In the genomic region with DNA sequence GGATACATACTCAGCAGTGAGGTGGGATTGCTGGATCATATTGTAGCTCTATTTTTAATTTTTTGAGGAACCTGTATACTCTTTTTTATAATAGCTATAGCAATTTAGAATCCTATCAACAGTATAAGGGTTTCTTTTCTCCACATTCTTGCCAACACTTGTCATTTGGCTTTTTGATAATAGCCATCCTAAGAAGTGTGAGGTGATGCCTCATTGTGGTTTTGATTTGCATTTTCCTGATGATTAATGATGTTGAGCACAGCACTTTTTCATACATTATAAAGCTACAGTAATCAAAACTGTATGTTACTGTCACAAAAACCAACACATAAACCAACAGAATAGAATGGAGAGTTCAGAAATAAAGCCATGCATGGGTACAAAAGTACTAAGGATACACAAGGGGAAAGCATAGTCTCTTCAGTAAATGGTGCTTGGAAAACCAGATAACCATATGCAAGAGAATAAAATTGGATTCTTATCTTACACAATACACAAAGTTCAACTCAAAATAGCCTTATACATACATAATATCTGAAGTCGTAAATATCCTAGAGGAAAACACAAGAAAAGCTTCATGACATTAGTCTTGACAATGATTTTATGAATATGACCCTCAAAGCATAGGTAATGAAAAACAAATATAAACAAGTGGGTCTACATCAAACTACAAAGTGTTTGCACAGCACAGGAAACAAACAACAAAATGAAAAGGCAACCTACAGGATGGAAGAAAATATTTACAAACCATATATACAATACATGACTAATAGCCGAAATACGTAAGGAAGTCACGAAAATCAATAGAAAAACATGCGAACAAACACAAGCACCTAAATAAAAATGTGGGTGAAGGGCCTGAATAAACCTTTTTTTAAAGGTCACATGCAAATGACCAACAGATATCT, we compare ENCODE assay signal across 14 cellular contexts.
DNase-seq lines count a peak whose midpoint lies in the region; ATAC-seq and TF ChIP-seq lines count a peak whose summit lies in the region.
"Had no signal": no experiment of that assay in that cellular context is flagged by ENCODE, and none has a peak within 500 bp of the region (broad histone marks: within the 10 kb centered on the region; RNA-seq: fewer than 3 reads in every experiment).

No MANE protein-coding gene starts in this region.

- no peaks in the 10 kb centered on the region for H3F3A ChIP-seq in GM23338 (replicated peaks; ENCODE audit: low read depth)

- intact Hi-C loops in psoas muscle (cut with DNase I) = loop anchor here (5.0 to 10.0 kb wide), 3 partner anchors 972 to 1022 kb away; no protein-coding TSS in a partner anchor

- no peaks in the 10 kb centered on the region for H4K20me1 ChIP-seq in GM23338 (replicated peaks; ENCODE audit: insufficient read depth)

- no peak overlapping the region for H3K4me2 ChIP-seq in GM23338

- H3K4me1 ChIP-seq in adipocyte (ENCODE audit: control insufficient read depth, insufficient read depth, low read length) (peaks cover 24% of the 10 kb centered on the region), psoas muscle (peaks cover 16% of the 10 kb centered on the region), GM23338 (ENCODE audit: insufficient read depth) (no peaks in the 10 kb centered on the region)

- no peaks in the 10 kb centered on the region for H3K27me3 ChIP-seq in adipocyte (replicated peaks; ENCODE audit: control insufficient read depth, insufficient read depth, low read length)
- H3K27me3 ChIP-seq in psoas muscle (ENCODE audit: insufficient read depth in 3 of 3, low read length in 2 of 3) = no peaks in the 10 kb centered on the region
- no peaks in the 10 kb centered on the region for H3K27me3 ChIP-seq in GM23338 (ENCODE audit: insufficient read depth)

- H2AFZ ChIP-seq in GM23338 = no peak overlapping the region

- DNase-seq in DMS53 (lab: John Stamatoyannopoulos, UW) (peak; percentile 86), NCI-H774 (lab: John Stamatoyannopoulos, UW) (peak; percentile 19), adipocyte (ENCODE audit: low read depth) (no peak), psoas muscle (no peak), GF-D8 (lab: John Stamatoyannopoulos, UW) (no peak), GM23338 (ENCODE audit: low spot score) (no peak)
- DNase-seq: ACHN; CD4-positive, CD25-positive, alpha-beta regulatory T cell; DND-41; GOT3; NCI-H1436; NCI-H2029 treated with DMSO at 0.1 percent for 48 hours; NCI-H524 had no signal

- H3K9me3 Mint-ChIP-seq in GM23338 = 0 out of 3 replicates have a peak, but pooled peaks cover 4% of the 10 kb centered on the region
- H3K9me3 Mint-ChIP-seq: CD4-positive, CD25-positive, alpha-beta regulatory T cell had no signal

- H3K27ac ChIP-seq in psoas muscle (peak overlapping the region; percentile 65), GM23338 (ENCODE audit: low read depth) (no peak overlapping the region)

- no peaks in the 10 kb centered on the region for H3K9me3 ChIP-seq in adipocyte (ENCODE audit: control insufficient read depth, low read length)
- no peaks in the 10 kb centered on the region for H3K9me3 ChIP-seq in psoas muscle

- H3K27me3 Mint-ChIP-seq in GM23338 (ENCODE audit: insufficient read depth, low read depth, poor library complexity) = no peaks in the 10 kb centered on the region

- H3K4me1 Mint-ChIP-seq in GM23338 = peaks cover 7% of the 10 kb centered on the region
- H3K4me1 Mint-ChIP-seq: CD4-positive, CD25-positive, alpha-beta regulatory T cell had no signal

- no peaks in the 10 kb centered on the region for H3K36me3 Mint-ChIP-seq in GM23338 (ENCODE audit: low read depth)
- H3K36me3 Mint-ChIP-seq: CD4-positive, CD25-positive, alpha-beta regulatory T cell had no signal

- no peak overlapping the region for H3K27ac Mint-ChIP-seq in GM23338
- H3K27ac Mint-ChIP-seq: CD4-positive, CD25-positive, alpha-beta regulatory T cell had no signal

- no peaks in the 10 kb centered on the region for H3K9me2 ChIP-seq in GM23338 (ENCODE audit: insufficient read depth)

- 94 to 96% (median 95%) methylated on average over 5 of the region's 5 CpGs for WGBS in psoas muscle, 3 donors

- ATAC-seq in psoas muscle (no peak), HG02610 (IDR thresholded peaks at IDR 0.05; ENCODE audit: unreplicated experiment) (no peak), GM23338 (no peak)

- H3K4me3 ChIP-seq in adipocyte (ENCODE audit: low read length) = no peak overlapping the region
- H3K4me3 ChIP-seq in psoas muscle = no peak overlapping the region
- H3K4me3 ChIP-seq in GM23338 = no peak overlapping the region

- H3K36me3 ChIP-seq in adipocyte (ENCODE audit: control insufficient read depth, insufficient read depth, low read length, severe bottlenecking) = no peaks in the 10 kb centered on the region
- H3K36me3 ChIP-seq in psoas muscle (ENCODE audit: insufficient read depth in 1 of 2, low read depth in 1 of 2) = no peaks in the 10 kb centered on the region
- H3K36me3 ChIP-seq in GM23338 (ENCODE audit: insufficient read depth) = no peaks in the 10 kb centered on the region

- H3K4me3 Mint-ChIP-seq in GM23338 = no peak overlapping the region
- H3K4me3 Mint-ChIP-seq: CD4-positive, CD25-positive, alpha-beta regulatory T cell had no signal

- no peaks in the 10 kb centered on the region for H3K79me2 ChIP-seq in GM23338 (replicated peaks; ENCODE audit: insufficient read depth)

- TF ChIP-seq CTCF in psoas muscle (IDR thresholded peaks at IDR 0.05) (no peak), GM23338 (conservative IDR thresholded peaks at IDR 0.05; ENCODE audit: low read depth in 2 of 2) (no peak)

- H3K9ac ChIP-seq in adipocyte (ENCODE audit: low read length) = peak overlapping the region; percentile 32

TF ChIP-seq in GM23338, 12 proteins besides CTCF, POLR2A, EP300 and RAD21 (continues in another document):
- TF ChIP-seq EZH2phosphoT487 (IDR thresholded peaks at IDR 0.05; ENCODE audit: unreplicated experiment) (no peak), ZNF114 (CRISPR knock-in tag; IDR thresholded peaks at IDR 0.05) (no peak), JUNB (IDR thresholded peaks at IDR 0.05; ENCODE audit: unreplicated experiment) (no peak), EZH2 (IDR thresholded peaks at IDR 0.05; ENCODE audit: low read depth, unreplicated experiment) (no peak), ZNF462 (CRISPR knock-in tag; IDR thresholded peaks at IDR 0.05) (no peak), ZNF331 (CRISPR knock-in tag; IDR thresholded peaks at IDR 0.05; ENCODE audit: low read depth) (no peak)

Comparison
In these comparisons a context has a peak if more than half of its experiments do, and no peak if none do; other contexts are left out.
1. DNase-seq: peak in DMS53 (single experiment) and NCI-H774 (single experiment); none in adipocyte (single experiment), psoas muscle (0 of 2), GF-D8 (single experiment) and GM23338 (single experiment).